In genomic region chr11:62905927-62906531, GRCh38 we compare ENCODE assay signal across 7 cellular contexts. TPM values are rescaled to one million over a fixed set of nuclear protein-coding genes. Genes with fewer than 3 reads are reported as not detected.
DNase-seq lines count a peak whose midpoint lies in the region; FAIRE-seq and TF ChIP-seq lines count a peak whose summit lies in the region.

No MANE protein-coding gene starts in this region.

- H3K9ac ChIP-seq in parathyroid adenoma: no peak overlapping the region

- peaks cover 7% of the 10 kb centered on the region; the same call in 1 of the 2 replicates for H3K4me1 ChIP-seq in SJSA1 (replicated peaks)
- H3K4me1 ChIP-seq in parathyroid adenoma: peaks cover 17% of the 10 kb centered on the region
- peaks cover 8 to 17% (median 13%) of the 10 kb centered on the region in 4 donors for H3K4me1 ChIP-seq in transverse colon

- H3K9me3 ChIP-seq in SJSA1 (replicated peaks) (no peaks in the 10 kb centered on the region; the same call in 1 of the 2 replicates), parathyroid adenoma (ENCODE audit: control insufficient read depth, low read length) (no peaks in the 10 kb centered on the region), transverse colon (no peaks in the 10 kb centered on the region)

- in situ Hi-C loops in transverse colon (cut with MboI; ENCODE audit: low pct_ligation_motif_present in 1 of 4, low pct_unique_long_range_greater_than_20kb in 1 of 4, low sequenced_read_pairs in 3 of 4): loop anchor here (5.0 to 25.0 kb wide), 3 partner anchors 116 to 306 kb away; no protein-coding TSS in a partner anchor

- TF ChIP-seq POLR2A in GM12891 (IDR thresholded peaks at IDR 0.05; ENCODE audit: low read depth, low read length) (no peak), transverse colon (IDR thresholded peaks at IDR 0.05) (no peak)

- no peak for TF ChIP-seq EP300 in transverse colon (IDR thresholded peaks at IDR 0.05; ENCODE audit: low read depth)

- H2AFZ ChIP-seq in parathyroid adenoma: peak overlapping the region; percentile 54

- peak; percentile 66 for DNase-seq in GM12891 (ENCODE audit: insufficient read length, low spot score)
- peak; percentile 79 for DNase-seq in M059J (ENCODE audit: low read depth)
- DNase-seq in SJSA1 (ENCODE audit: low read depth in 1 of 2, low spot score in 2 of 2): peak; percentile 82 to 84
- peak; percentile 70 for DNase-seq in activated gamma-delta T cell treated with anti-CD3 and anti-CD28 coated beads, Interleukin-2, amount 50 U/mL, for 16 hours (ENCODE audit: low read depth)
- peak; percentile 81 for DNase-seq in germinal center (ENCODE audit: low spot score)
- peak; percentile 86 for DNase-seq in transverse colon

- 15 to 19% methylated on average over 8 to 14 of the region's 14 CpGs for WGBS in transverse colon (ENCODE audit: low coverage in 1 of 2), 2 donors

- peaks cover 3% of the 10 kb centered on the region; the same call in 1 of the 2 replicates for H3K27me3 ChIP-seq in SJSA1 (replicated peaks)
- H3K27me3 ChIP-seq in parathyroid adenoma (ENCODE audit: control insufficient read depth, insufficient read depth, low read length): no peaks in the 10 kb centered on the region
- H3K27me3 ChIP-seq in transverse colon: no peaks in the 10 kb centered on the region

- no peak overlapping the region for H3K4me3 ChIP-seq in SJSA1
- no peak overlapping the region for H3K4me3 ChIP-seq in parathyroid adenoma (ENCODE audit: low read depth, low read length)
- no peak overlapping the region for H3K4me3 ChIP-seq in transverse colon

- FAIRE-seq in GM12891 (lab: Jason Lieb, UNC): peak; percentile 94

- no peaks in the 10 kb centered on the region for H3K79me2 ChIP-seq in parathyroid adenoma

- H3K36me3 ChIP-seq in SJSA1 (no peaks in the 10 kb centered on the region), parathyroid adenoma (ENCODE audit: control insufficient read depth, insufficient read depth, low read length) (no peaks in the 10 kb centered on the region), transverse colon (no peaks in the 10 kb centered on the region)

- TF ChIP-seq CTCF in parathyroid adenoma (IDR thresholded peaks at IDR 0.05) (peak; percentile 94), transverse colon (IDR thresholded peaks at IDR 0.05) (peak; percentile 97 to 99 (median 98))

- H3K27ac ChIP-seq in SJSA1: no peak overlapping the region
- H3K27ac ChIP-seq in parathyroid adenoma: no peak overlapping the region
- no peak overlapping the region for H3K27ac ChIP-seq in transverse colon

- intact Hi-C loops in transverse colon (cut with DNase I; ENCODE audit: low total_unique reads): loop anchor here (1.0 kb wide), 1 partner anchor 118 kb away; no protein-coding TSS in a partner anchor

- no peak overlapping the region for H3K4me2 ChIP-seq in parathyroid adenoma (ENCODE audit: low read length)

TF ChIP-seq in GM12891, 5 proteins besides CTCF, POLR2A, EP300 and RAD21:
- TF ChIP-seq POLR2AphosphoS5 (IDR thresholded peaks at IDR 0.05; ENCODE audit: low read depth, low read length) (no peak), POU2F2 (IDR thresholded peaks at IDR 0.05; ENCODE audit: low read depth, low read length) (0 out of 2 replicates have a peak, but pooled peaks have one; percentile 17), SPI1 (IDR thresholded peaks at IDR 0.05; ENCODE audit: low read depth, low read length) (no peak)

RNA-seq across cellular contexts. Expression of gene CHRM1, which starts 15.1 kb away (rescaled TPM):
- not detected for polyA plus RNA-seq in GM12891 (2012; ENCODE audit: low read depth, missing spikeins)
- total RNA-seq in M059J (2014; rRNA removed; shearing (Covaris generic)): not detected in 2 replicates
- total RNA-seq in SJSA1 (2014; rRNA removed; shearing (Covaris generic)): not detected in 2 replicates
- total RNA-seq in transverse colon: under 1 TPM in 2 of 4 donors, not detected in 2; 0.32 to 0.41 TPM

RNA-seq across cellular contexts. Expression of gene SLC3A2, which starts 25.3 kb away (rescaled TPM):
- polyA plus RNA-seq in GM12891 (2012; ENCODE audit: low read depth, missing spikeins): 96.7 TPM
- total RNA-seq in M059J (2014; rRNA removed; shearing (Covaris generic)): 125 and 141 TPM in 2 replicates
- 452 and 454 TPM in 2 replicates for total RNA-seq in SJSA1 (2014; rRNA removed; shearing (Covaris generic))
- 100 to 1,000 TPM in 3 of 4 donors, 10 to 100 TPM in 1; 32.4 to 163 (median 129) TPM for total RNA-seq in transverse colon
